ENCODE assay signal across 19 cellular contexts in genomic region chr12:92234533-92234932, GRCh38.
A peak's percentile ranks its signal among the peaks of the same experiment; 100 is the strongest.
DNase-seq lines count a peak whose midpoint lies in the region; TF ChIP-seq lines count a peak whose summit lies in the region.
"Had no signal": no experiment of that assay in that cellular context is flagged by ENCODE, and none has a peak within 500 bp of the region (broad histone marks: within the 10 kb centered on the region; RNA-seq: fewer than 3 reads in every experiment).

No MANE protein-coding gene starts in this region.

- H3K36me3 ChIP-seq in PC-9 (ENCODE audit: low read depth): no peaks in the 10 kb centered on the region

- H3K9me3 Mint-ChIP-seq in glutamatergic neuron (ENCODE audit: unreplicated experiment): peaks cover 3% of the 10 kb centered on the region
- H3K9me3 Mint-ChIP-seq: dendritic cell treated with granulocyte-macrophage colony-stimulating factor and Interleukin-4, amounts not matched to agents 40 ng/mL and 50 ng/mL, for 4 days; H9; IgD-negative memory B cell; memory B cell had no signal

- CTCF ChIA-PET in PC-9 (lab: Charles Lee): no interaction called here

- peak overlapping the region; percentile 56 for H3K27ac Mint-ChIP-seq in glutamatergic neuron (ENCODE audit: unreplicated experiment)
- H3K27ac Mint-ChIP-seq: dendritic cell treated with granulocyte-macrophage colony-stimulating factor and Interleukin-4, amounts not matched to agents 40 ng/mL and 50 ng/mL, for 4 days; IgD-negative memory B cell; memory B cell had no signal

- H3K4me1 Mint-ChIP-seq in glutamatergic neuron (ENCODE audit: low read depth, unreplicated experiment): peaks cover 18% of the 10 kb centered on the region
- H3K4me1 Mint-ChIP-seq: H9 had no signal

- no peak overlapping the region for H3K4me3 Mint-ChIP-seq in glutamatergic neuron (ENCODE audit: unreplicated experiment)
- H3K4me3 Mint-ChIP-seq: CD4-positive, alpha-beta memory T cell; dendritic cell treated with granulocyte-macrophage colony-stimulating factor and Interleukin-4, amounts not matched to agents 40 ng/mL and 50 ng/mL, for 4 days; H9; IgD-negative memory B cell; memory B cell had no signal

- no peaks in the 10 kb centered on the region for H3K79me2 ChIP-seq in PC-9 (ENCODE audit: low read depth)

- no peaks in the 10 kb centered on the region for H4K20me1 ChIP-seq in PC-9 (ENCODE audit: insufficient read depth)

- intact Hi-C loops in PC-9 (cut with micrococcal nuclease; ENCODE audit: unreplicated experiment): no loop called here

- H3K36me3 Mint-ChIP-seq in glutamatergic neuron (ENCODE audit: unreplicated experiment): no peaks in the 10 kb centered on the region
- H3K36me3 Mint-ChIP-seq: CD4-positive, alpha-beta memory T cell; IgD-negative memory B cell; memory B cell had no signal

- no peaks in the 10 kb centered on the region for H3K4me1 ChIP-seq in PC-9 (replicated peaks; ENCODE audit: insufficient read depth)

- TF ChIP-seq POLR2A in erythroblast (IDR thresholded peaks at IDR 0.05; ENCODE audit: low read length): no peak

- no peaks in the 10 kb centered on the region for H3K27me3 Mint-ChIP-seq in glutamatergic neuron (ENCODE audit: unreplicated experiment)
- H3K27me3 Mint-ChIP-seq: CD4-positive, alpha-beta memory T cell; dendritic cell treated with granulocyte-macrophage colony-stimulating factor and Interleukin-4, amounts not matched to agents 40 ng/mL and 50 ng/mL, for 4 days; IgD-negative memory B cell; memory B cell had no signal

- peak overlapping the region; percentile 36; the same call in 1 of the 2 replicates for H2AFZ ChIP-seq in PC-9

- no peak overlapping the region for H3K4me3 ChIP-seq in PC-9

- H3K27me3 ChIP-seq in PC-9 (ENCODE audit: insufficient read depth, low read depth): no peaks in the 10 kb centered on the region

- no peak overlapping the region for H3K4me2 ChIP-seq in PC-9

- H3K27ac ChIP-seq in PC-9: no peak overlapping the region

- H3F3A ChIP-seq in PC-9 (ENCODE audit: insufficient read depth, low read depth): no peaks in the 10 kb centered on the region

- POLR2A ChIA-PET in PC-9 (lab: Charles Lee; ENCODE audit: unreplicated experiment): interaction anchor here (0.6 kb wide), 1 partner anchor 86 kb away, joined by 4 read pairs; no protein-coding TSS in a partner anchor

- no peaks in the 10 kb centered on the region for H3K9me3 ChIP-seq in PC-9 (ENCODE audit: insufficient read depth, low read depth)

- DNase-seq in stimulated activated CD4-positive, alpha-beta T cell treated with anti-CD3 and anti-CD28 coated beads, Interleukin-15, amount 100 ng/mL, for 24 hours: peak; percentile 19
- DNase-seq in stimulated activated CD4-positive, alpha-beta T cell treated with anti-CD3 and anti-CD28 coated beads, Interleukin-2, amount 100 ng/mL, for 48 hours: no peak
- DNase-seq in PC-9 (no peak), glutamatergic neuron (no peak), erythroblast (lab: John Stamatoyannopoulos, UW) (no peak), DMS53 treated with DMSO at 0.1 percent for 48 hours (lab: John Stamatoyannopoulos, UW; ENCODE audit: unreplicated experiment) (no peak), midbrain (lab: John Stamatoyannopoulos, UW) (no peak)
- DNase-seq: activated CD4-positive, CD25-positive, alpha-beta regulatory T cell; anterior cingulate cortex; caudate nucleus; CD4-positive, alpha-beta memory T cell; DMS53; H9; NCI-H1417 treated with DMSO at 0.1 percent for 48 hours; retina; stimulated activated CD8-positive, alpha-beta memory T cell treated with anti-CD3 and anti-CD28 coated beads, Interleukin-4, amount 100 ng/mL, for 48 hours had no signal

- no TSS peak for BruUV-seq in PC-9 (replicated peaks; lab: Mats Ljungman, UMichigan)

- no peaks in the 10 kb centered on the region for H3K9me2 ChIP-seq in PC-9 (ENCODE audit: insufficient read depth)

- no peak for TF ChIP-seq CTCF in PC-9 (conservative IDR thresholded peaks at IDR 0.05)
- no peak for TF ChIP-seq CTCF in glutamatergic neuron (IDR thresholded peaks at IDR 0.05; ENCODE audit: partially characterized antibody, unreplicated experiment)
